In genomic region chrX:63394872-63395271, GRCh38 we compare ENCODE assay signal across 37 cellular contexts.
"Had no signal": no experiment of that assay in that cellular context is flagged by ENCODE, and none has a peak within 500 bp of the region (broad histone marks: within the 10 kb centered on the region; RNA-seq: fewer than 3 reads in every experiment).

No MANE protein-coding gene starts in this region.

- H3K27ac ChIP-seq: adrenal gland, breast epithelium, cardiac muscle cell, colonic mucosa, heart left ventricle, WERI-Rb-1 had no signal

- FAIRE-seq: endometrium had no signal

- ATAC-seq: activated CD4-positive, alpha-beta T cell treated with anti-CD3 and anti-CD28 coated beads for 36 hours; activated CD8-positive, alpha-beta memory T cell treated with anti-CD3 and anti-CD28 coated beads, Interleukin-2, amount 10 ng/mL, durations not matched to agents 7 days and 5 days; activated CD8-positive, alpha-beta T cell treated with anti-CD3 and anti-CD28 coated beads, Interleukin-2, amount 10 ng/mL, durations not matched to agents 7 days and 5 days; activated naive CD8-positive, alpha-beta T cell treated with anti-CD3 and anti-CD28 coated beads, Interleukin-2, amount 50 U/mL, for 24 hours; esophagus mucosa; heart left ventricle; T-helper 17 cell had no signal

- H3K4me1 Mint-ChIP-seq: activated CD4-positive, alpha-beta T cell treated with anti-CD3 and anti-CD28 coated beads for 36 hours; activated CD4-positive, alpha-beta T cell treated with anti-CD3 and anti-CD28 coated beads, Interleukin-2, amount 10 ng/mL, durations not matched to agents 24 days and 14 days; activated CD8-positive, alpha-beta memory T cell treated with anti-CD3 and anti-CD28 coated beads, Interleukin-2, amount 10 ng/mL, durations not matched to agents 7 days and 5 days; activated naive CD4-positive, alpha-beta T cell treated with anti-CD3 and anti-CD28 coated beads, Interleukin-2, amount 50 U/mL, for 24 hours; activated naive CD8-positive, alpha-beta T cell treated with anti-CD3 and anti-CD28 coated beads for 36 hours; activated naive CD8-positive, alpha-beta T cell treated with anti-CD3 and anti-CD28 coated beads, Interleukin-2, amount 50 U/mL, for 24 hours; brain; T-helper 17 cell had no signal

- H3K27me3 ChIP-seq: adrenal gland, breast epithelium, cardiac muscle cell, colonic mucosa, heart left ventricle had no signal

- H3K9me3 ChIP-seq: adrenal gland, colonic mucosa, heart left ventricle had no signal

- H3K4me3 Mint-ChIP-seq: activated CD4-positive, alpha-beta memory T cell treated with anti-CD3 and anti-CD28 coated beads for 36 hours; activated CD4-positive, alpha-beta T cell treated with anti-CD3 and anti-CD28 coated beads for 36 hours; activated CD4-positive, alpha-beta T cell treated with anti-CD3 and anti-CD28 coated beads, Interleukin-2, amount 10 ng/mL, durations not matched to agents 24 days and 14 days; activated CD8-positive, alpha-beta memory T cell treated with anti-CD3 and anti-CD28 coated beads, Interleukin-2, amount 10 ng/mL, durations not matched to agents 7 days and 5 days; activated CD8-positive, alpha-beta T cell treated with anti-CD3 and anti-CD28 coated beads, Interleukin-2, amount 10 ng/mL, durations not matched to agents 7 days and 5 days; activated naive CD4-positive, alpha-beta T cell treated with anti-CD3 and anti-CD28 coated beads for 36 hours; activated naive CD4-positive, alpha-beta T cell treated with anti-CD3 and anti-CD28 coated beads, Interleukin-2, amount 50 U/mL, for 24 hours; activated naive CD8-positive, alpha-beta T cell treated with anti-CD3 and anti-CD28 coated beads for 36 hours; activated naive CD8-positive, alpha-beta T cell treated with anti-CD3 and anti-CD28 coated beads, Interleukin-2, amount 50 U/mL, for 24 hours; activated T-helper 1 cell treated with anti-CD3 and anti-CD28 coated beads, Interleukin-12 subunit alpha, Interleukin-12 subunit beta, Interleukin-2, Interleukin-4 antibody, amounts not matched to agents 30 ng/mL and 10 ng/mL and 1 ng/mL, durations not matched to agents 14 hours and 24 hours and 36 hours; brain; T-helper 17 cell; T-helper 2 cell treated with Interferon-gamma antibody and Interleukin-4, amounts not matched to agents 5 μg/mL and 100 μg/mL, for 36 hours had no signal

- H3K4me3 ChIP-seq: adrenal gland, breast epithelium, cardiac muscle cell, colonic mucosa, heart left ventricle had no signal

- DNase-seq: activated CD4-positive, alpha-beta memory T cell treated with anti-CD3 and anti-CD28 coated beads for 36 hours; activated CD4-positive, alpha-beta T cell treated with anti-CD3 and anti-CD28 coated beads for 36 hours; activated CD4-positive, alpha-beta T cell treated with anti-CD3 and anti-CD28 coated beads, Interleukin-2, amount 10 ng/mL, durations not matched to agents 24 days and 14 days; activated CD4-positive, CD25-positive, alpha-beta regulatory T cell; activated CD4-positive, CD25-positive, alpha-beta regulatory T cell treated with anti-CD3 and anti-CD28 coated beads, Interleukin-2, amount 50 U/mL, for 72 hours; activated CD8-positive, alpha-beta memory T cell treated with anti-CD3 and anti-CD28 coated beads, Interleukin-2, amount 10 ng/mL, durations not matched to agents 7 days and 5 days; activated CD8-positive, alpha-beta memory T cell treated with anti-CD3 and anti-CD28 coated beads, Interleukin-2, amount 50 U/mL, for 4 hours; activated CD8-positive, alpha-beta T cell treated with anti-CD3 and anti-CD28 coated beads, Interleukin-2, amount 10 ng/mL, durations not matched to agents 7 days and 5 days; activated effector memory CD4-positive, alpha-beta T cell treated with anti-CD3 and anti-CD28 coated beads, Interleukin-2, amount 50 U/mL, for 16 hours; activated naive CD4-positive, alpha-beta T cell treated with anti-CD3 and anti-CD28 coated beads for 36 hours; activated naive CD8-positive, alpha-beta T cell treated with anti-CD3 and anti-CD28 coated beads for 36 hours; activated naive CD8-positive, alpha-beta T cell treated with anti-CD3 and anti-CD28 coated beads, Interleukin-2, amount 50 U/mL, for 24 hours; activated T-cell treated with anti-CD3 and anti-CD28 coated beads, Interleukin-2, amount 50 U/mL, for 1 hour; activated T-cell treated with anti-CD3 and anti-CD28 coated beads, Interleukin-2, amount 50 U/mL, for 48 hours; adrenal gland; amygdala; aorta; central memory CD4-positive, alpha-beta T cell; cerebellar nuclear complex; colonic mucosa; effector CD8-positive, alpha-beta T cell; foreskin fibroblast; glutamatergic neuron; heart left ventricle; T-helper 1 cell; T-helper 17 cell; T1000; WERI-Rb-1 had no signal

- H3K27ac Mint-ChIP-seq: activated CD4-positive, alpha-beta memory T cell treated with anti-CD3 and anti-CD28 coated beads for 36 hours; activated CD4-positive, alpha-beta T cell treated with anti-CD3 and anti-CD28 coated beads for 36 hours; activated CD4-positive, alpha-beta T cell treated with anti-CD3 and anti-CD28 coated beads, Interleukin-2, amount 10 ng/mL, durations not matched to agents 24 days and 14 days; activated CD8-positive, alpha-beta memory T cell treated with anti-CD3 and anti-CD28 coated beads, Interleukin-2, amount 10 ng/mL, durations not matched to agents 7 days and 5 days; activated CD8-positive, alpha-beta T cell treated with anti-CD3 and anti-CD28 coated beads, Interleukin-2, amount 10 ng/mL, durations not matched to agents 7 days and 5 days; activated naive CD4-positive, alpha-beta T cell treated with anti-CD3 and anti-CD28 coated beads for 36 hours; activated naive CD4-positive, alpha-beta T cell treated with anti-CD3 and anti-CD28 coated beads, Interleukin-2, amount 50 U/mL, for 24 hours; activated naive CD8-positive, alpha-beta T cell treated with anti-CD3 and anti-CD28 coated beads for 36 hours; activated naive CD8-positive, alpha-beta T cell treated with anti-CD3 and anti-CD28 coated beads, Interleukin-2, amount 50 U/mL, for 24 hours; activated T-helper 1 cell treated with anti-CD3 and anti-CD28 coated beads, Interleukin-12 subunit alpha, Interleukin-12 subunit beta, Interleukin-2, Interleukin-4 antibody, amounts not matched to agents 30 ng/mL and 10 ng/mL and 1 ng/mL, durations not matched to agents 14 hours and 24 hours and 36 hours; activated T-helper 2 cell treated with anti-CD3 and anti-CD28 coated beads, Interferon-gamma antibody, Interleukin-2, Interleukin-4, amounts not matched to agents 10 μg/mL and 5 μg/mL and 100 μg/mL, durations not matched to agents 14 hours and 24 hours and 36 hours; brain; T-helper 17 cell; T-helper 2 cell treated with Interferon-gamma antibody and Interleukin-4, amounts not matched to agents 5 μg/mL and 100 μg/mL, for 36 hours had no signal

- H3K36me3 ChIP-seq: adrenal gland, breast epithelium, cardiac muscle cell, colonic mucosa, heart left ventricle, WERI-Rb-1 had no signal

- H3K9me3 Mint-ChIP-seq: activated CD4-positive, alpha-beta memory T cell treated with anti-CD3 and anti-CD28 coated beads for 36 hours; activated CD4-positive, alpha-beta T cell treated with anti-CD3 and anti-CD28 coated beads, Interleukin-2, amount 10 ng/mL, durations not matched to agents 24 days and 14 days; activated naive CD4-positive, alpha-beta T cell treated with anti-CD3 and anti-CD28 coated beads, Interleukin-2, amount 50 U/mL, for 24 hours; activated naive CD8-positive, alpha-beta T cell treated with anti-CD3 and anti-CD28 coated beads for 36 hours; activated naive CD8-positive, alpha-beta T cell treated with anti-CD3 and anti-CD28 coated beads, Interleukin-2, amount 50 U/mL, for 24 hours; activated T-helper 1 cell treated with anti-CD3 and anti-CD28 coated beads, Interleukin-12 subunit alpha, Interleukin-12 subunit beta, Interleukin-2, Interleukin-4 antibody, amounts not matched to agents 30 ng/mL and 10 ng/mL and 1 ng/mL, durations not matched to agents 14 hours and 24 hours and 36 hours; activated T-helper 2 cell treated with anti-CD3 and anti-CD28 coated beads, Interferon-gamma antibody, Interleukin-2, Interleukin-4, amounts not matched to agents 10 μg/mL and 5 μg/mL and 100 μg/mL, durations not matched to agents 14 hours and 24 hours and 36 hours; T-helper 2 cell treated with Interferon-gamma antibody and Interleukin-4, amounts not matched to agents 5 μg/mL and 100 μg/mL, for 36 hours had no signal

- H3K4me1 ChIP-seq: adrenal gland, breast epithelium, colonic mucosa, heart left ventricle had no signal

- H3K36me3 Mint-ChIP-seq: activated CD4-positive, alpha-beta memory T cell treated with anti-CD3 and anti-CD28 coated beads for 36 hours; activated CD8-positive, alpha-beta memory T cell treated with anti-CD3 and anti-CD28 coated beads, Interleukin-2, amount 10 ng/mL, durations not matched to agents 7 days and 5 days; activated naive CD4-positive, alpha-beta T cell treated with anti-CD3 and anti-CD28 coated beads, Interleukin-2, amount 50 U/mL, for 24 hours; activated naive CD8-positive, alpha-beta T cell treated with anti-CD3 and anti-CD28 coated beads for 36 hours; brain had no signal

- H3K27me3 Mint-ChIP-seq: activated CD4-positive, alpha-beta memory T cell treated with anti-CD3 and anti-CD28 coated beads for 36 hours; activated CD4-positive, alpha-beta T cell treated with anti-CD3 and anti-CD28 coated beads for 36 hours; activated CD4-positive, alpha-beta T cell treated with anti-CD3 and anti-CD28 coated beads, Interleukin-2, amount 10 ng/mL, durations not matched to agents 24 days and 14 days; activated CD8-positive, alpha-beta memory T cell treated with anti-CD3 and anti-CD28 coated beads, Interleukin-2, amount 10 ng/mL, durations not matched to agents 7 days and 5 days; activated naive CD4-positive, alpha-beta T cell treated with anti-CD3 and anti-CD28 coated beads, Interleukin-2, amount 50 U/mL, for 24 hours; activated naive CD8-positive, alpha-beta T cell treated with anti-CD3 and anti-CD28 coated beads for 36 hours; activated naive CD8-positive, alpha-beta T cell treated with anti-CD3 and anti-CD28 coated beads, Interleukin-2, amount 50 U/mL, for 24 hours; brain; T-helper 17 cell had no signal
